ENCODE assay signal across 20 cellular contexts in genomic region chr3:51591231-51591630, GRCh38.
"Had no signal": no experiment of that assay in that cellular context is flagged by ENCODE, and none has a peak within 500 bp of the region (broad histone marks: within the 10 kb centered on the region; RNA-seq: fewer than 3 reads in every experiment).

No MANE protein-coding gene starts in this region.

- H3K9me3 ChIP-seq: ascending aorta, mucosa of descending colon, sigmoid colon, tibial artery had no signal

- H3K4me3 Mint-ChIP-seq: activated CD4-positive, alpha-beta T cell treated with anti-CD3 and anti-CD28 coated beads for 36 hours; activated CD8-positive, alpha-beta T cell treated with anti-CD3 and anti-CD28 coated beads for 36 hours; activated naive CD8-positive, alpha-beta T cell treated with anti-CD3 and anti-CD28 coated beads, Interleukin-2, amount 10 ng/mL, durations not matched to agents 7 days and 5 days; activated T-cell treated with anti-CD3 and anti-CD28 coated beads, Interleukin-2, amount 50 U/mL, for 72 hours; effector memory CD8-positive, alpha-beta T cell; natural killer cell treated with Interleukin-12 subunit alpha and Interleukin-12 subunit beta and Interleukin-15 and Interleukin-18, amount 100 ng/mL, for 72 hours; T-cell had no signal

- ATAC-seq: activated CD4-positive, alpha-beta T cell treated with anti-CD3 and anti-CD28 coated beads for 36 hours; activated CD8-positive, alpha-beta T cell treated with anti-CD3 and anti-CD28 coated beads for 36 hours; activated T-cell treated with anti-CD3 and anti-CD28 coated beads, Interleukin-2, amount 50 U/mL, for 72 hours; effector memory CD8-positive, alpha-beta T cell; mucosa of descending colon; natural killer cell treated with Interleukin-12 subunit alpha and Interleukin-12 subunit beta and Interleukin-15 and Interleukin-18, amount 100 ng/mL, for 72 hours; T-cell had no signal

- H3K27ac Mint-ChIP-seq: activated CD4-positive, alpha-beta T cell treated with anti-CD3 and anti-CD28 coated beads for 36 hours; activated CD8-positive, alpha-beta T cell treated with anti-CD3 and anti-CD28 coated beads for 36 hours; activated naive CD8-positive, alpha-beta T cell treated with anti-CD3 and anti-CD28 coated beads, Interleukin-2, amount 10 ng/mL, durations not matched to agents 7 days and 5 days; activated T-cell treated with anti-CD3 and anti-CD28 coated beads, Interleukin-2, amount 50 U/mL, for 72 hours; natural killer cell treated with Interleukin-12 subunit alpha and Interleukin-12 subunit beta and Interleukin-15 and Interleukin-18, amount 100 ng/mL, for 72 hours; T-cell had no signal

- H3K4me3 ChIP-seq: ascending aorta, mucosa of descending colon, sigmoid colon, tibial artery had no signal

- H3K27me3 Mint-ChIP-seq: activated CD4-positive, alpha-beta T cell treated with anti-CD3 and anti-CD28 coated beads for 36 hours; activated CD8-positive, alpha-beta T cell treated with anti-CD3 and anti-CD28 coated beads for 36 hours; activated naive CD8-positive, alpha-beta T cell treated with anti-CD3 and anti-CD28 coated beads, Interleukin-2, amount 10 ng/mL, durations not matched to agents 7 days and 5 days; effector memory CD8-positive, alpha-beta T cell; natural killer cell treated with Interleukin-12 subunit alpha and Interleukin-12 subunit beta and Interleukin-15 and Interleukin-18, amount 100 ng/mL, for 72 hours; T-cell had no signal

- H3K27me3 ChIP-seq: ascending aorta, sigmoid colon, tibial artery had no signal

- H3K27ac ChIP-seq: ascending aorta, epithelial cell of prostate, sigmoid colon, tibial artery, VCaP had no signal

- H3K4me1 ChIP-seq: ascending aorta, tibial artery had no signal

- DNase-seq: activated CD4-positive, alpha-beta T cell treated with anti-CD3 and anti-CD28 coated beads for 36 hours; activated CD8-positive, alpha-beta memory T cell treated with anti-CD3 and anti-CD28 coated beads, Interleukin-2, amount 50 U/mL, for 4 hours; activated CD8-positive, alpha-beta T cell treated with anti-CD3 and anti-CD28 coated beads for 36 hours; activated gamma-delta T cell treated with Interleukin-2 at 50 U/mL for 16 hours; activated naive CD8-positive, alpha-beta T cell treated with anti-CD3 and anti-CD28 coated beads, Interleukin-2, amount 10 ng/mL, durations not matched to agents 7 days and 5 days; activated T-cell treated with anti-CD3 and anti-CD28 coated beads, Interleukin-2, amount 50 U/mL, for 72 hours; effector memory CD8-positive, alpha-beta T cell; head of caudate nucleus; mammary epithelial cell; mucosa of descending colon; occipital lobe; sigmoid colon; stimulated activated CD4-positive, alpha-beta T cell treated with anti-CD3 and anti-CD28 coated beads, Interleukin-15, amount 100 ng/mL, for 24 hours; T-cell; T1000; tibial artery had no signal

- H3K9me3 Mint-ChIP-seq: activated CD8-positive, alpha-beta T cell treated with anti-CD3 and anti-CD28 coated beads for 36 hours; activated naive CD8-positive, alpha-beta T cell treated with anti-CD3 and anti-CD28 coated beads, Interleukin-2, amount 10 ng/mL, durations not matched to agents 7 days and 5 days; activated T-cell treated with anti-CD3 and anti-CD28 coated beads, Interleukin-2, amount 50 U/mL, for 72 hours; effector memory CD8-positive, alpha-beta T cell; natural killer cell treated with Interleukin-12 subunit alpha and Interleukin-12 subunit beta and Interleukin-15 and Interleukin-18, amount 100 ng/mL, for 72 hours; T-cell had no signal
